1 cellular context compared by ENCODE assay signal in the genomic region with DNA sequence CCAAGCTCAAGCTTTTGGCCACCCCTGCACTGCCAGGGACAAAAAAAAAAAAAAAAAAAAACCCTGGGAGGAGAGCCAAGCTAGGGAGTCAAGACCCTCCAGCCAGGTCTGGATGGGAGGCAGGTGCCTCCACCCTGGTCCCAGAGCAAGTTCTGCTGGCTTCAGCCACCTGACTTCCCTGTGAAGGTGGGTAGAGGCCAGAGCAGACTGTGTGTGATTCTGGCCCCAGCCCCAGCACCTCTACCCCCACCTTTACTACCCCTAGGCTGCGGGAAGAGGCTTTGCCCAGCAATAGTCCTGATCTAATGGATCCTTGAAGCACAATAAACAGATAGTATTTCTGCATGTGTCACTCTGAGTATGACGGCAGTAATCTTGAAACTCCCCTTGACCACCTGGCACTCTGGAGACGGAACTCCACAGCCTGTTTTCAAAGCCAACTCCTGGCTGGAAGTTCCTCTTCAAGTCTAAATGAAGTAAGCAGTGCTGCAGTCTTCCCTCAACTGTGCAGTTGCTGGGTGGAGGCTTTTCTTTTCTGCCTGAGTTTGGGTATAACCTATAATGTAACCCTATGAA.
TF ChIP-seq lines count a peak whose summit lies in the region.

No MANE protein-coding gene starts in this region.

TF ChIP-seq in K562, 482 proteins besides CTCF, POLR2A, EP300 and RAD21 (continued from another document and continues in another):
- TF ChIP-seq, protein P1, sequence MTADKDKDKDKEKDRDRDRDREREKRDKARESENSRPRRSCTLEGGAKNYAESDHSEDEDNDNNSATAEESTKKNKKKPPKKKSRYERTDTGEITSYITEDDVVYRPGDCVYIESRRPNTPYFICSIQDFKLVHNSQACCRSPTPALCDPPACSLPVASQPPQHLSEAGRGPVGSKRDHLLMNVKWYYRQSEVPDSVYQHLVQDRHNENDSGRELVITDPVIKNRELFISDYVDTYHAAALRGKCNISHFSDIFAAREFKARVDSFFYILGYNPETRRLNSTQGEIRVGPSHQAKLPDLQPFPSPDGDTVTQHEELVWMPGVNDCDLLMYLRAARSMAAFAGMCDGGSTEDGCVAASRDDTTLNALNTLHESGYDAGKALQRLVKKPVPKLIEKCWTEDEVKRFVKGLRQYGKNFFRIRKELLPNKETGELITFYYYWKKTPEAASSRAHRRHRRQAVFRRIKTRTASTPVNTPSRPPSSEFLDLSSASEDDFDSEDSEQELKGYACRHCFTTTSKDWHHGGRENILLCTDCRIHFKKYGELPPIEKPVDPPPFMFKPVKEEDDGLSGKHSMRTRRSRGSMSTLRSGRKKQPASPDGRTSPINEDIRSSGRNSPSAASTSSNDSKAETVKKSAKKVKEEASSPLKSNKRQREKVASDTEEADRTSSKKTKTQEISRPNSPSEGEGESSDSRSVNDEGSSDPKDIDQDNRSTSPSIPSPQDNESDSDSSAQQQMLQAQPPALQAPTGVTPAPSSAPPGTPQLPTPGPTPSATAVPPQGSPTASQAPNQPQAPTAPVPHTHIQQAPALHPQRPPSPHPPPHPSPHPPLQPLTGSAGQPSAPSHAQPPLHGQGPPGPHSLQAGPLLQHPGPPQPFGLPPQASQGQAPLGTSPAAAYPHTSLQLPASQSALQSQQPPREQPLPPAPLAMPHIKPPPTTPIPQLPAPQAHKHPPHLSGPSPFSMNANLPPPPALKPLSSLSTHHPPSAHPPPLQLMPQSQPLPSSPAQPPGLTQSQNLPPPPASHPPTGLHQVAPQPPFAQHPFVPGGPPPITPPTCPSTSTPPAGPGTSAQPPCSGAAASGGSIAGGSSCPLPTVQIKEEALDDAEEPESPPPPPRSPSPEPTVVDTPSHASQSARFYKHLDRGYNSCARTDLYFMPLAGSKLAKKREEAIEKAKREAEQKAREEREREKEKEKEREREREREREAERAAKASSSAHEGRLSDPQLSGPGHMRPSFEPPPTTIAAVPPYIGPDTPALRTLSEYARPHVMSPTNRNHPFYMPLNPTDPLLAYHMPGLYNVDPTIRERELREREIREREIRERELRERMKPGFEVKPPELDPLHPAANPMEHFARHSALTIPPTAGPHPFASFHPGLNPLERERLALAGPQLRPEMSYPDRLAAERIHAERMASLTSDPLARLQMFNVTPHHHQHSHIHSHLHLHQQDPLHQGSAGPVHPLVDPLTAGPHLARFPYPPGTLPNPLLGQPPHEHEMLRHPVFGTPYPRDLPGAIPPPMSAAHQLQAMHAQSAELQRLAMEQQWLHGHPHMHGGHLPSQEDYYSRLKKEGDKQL (CRISPR knock-in tag; IDR thresholded peaks at IDR 0.05; ENCODE audit: borderline replicate concordance) = no peak
- TF ChIP-seq ZNF143 (CRISPR knock-in tag; IDR thresholded peaks at IDR 0.05) (no peak), NCOA4 (IDR thresholded peaks at IDR 0.05; ENCODE audit: partially characterized antibody) (no peak), HDAC8 (tag; IDR thresholded peaks at IDR 0.05) (no peak), HNRNPH1 (optimal IDR thresholded peaks at IDR 0.05; ENCODE audit: low read depth, low read length) (no peak), JUNB (CRISPR knock-in tag; conservative IDR thresholded peaks at IDR 0.05) (no peak), ZNF316 (IDR thresholded peaks at IDR 0.05) (peak; percentile 10; the same call in 1 of the 2 replicates), PRMT5 (CRISPR knock-in tag; IDR thresholded peaks at IDR 0.05) (no peak), ZC3H4 (CRISPR knock-in tag; IDR thresholded peaks at IDR 0.05; ENCODE audit: borderline replicate concordance) (no peak), ETV1 (tag; conservative IDR thresholded peaks at IDR 0.05; ENCODE audit: low read depth) (no peak), HNRNPK (IDR thresholded peaks at IDR 0.05; ENCODE audit: low read depth, low read length, poor library complexity, severe bottlenecking) (no peak), SRSF9 (IDR thresholded peaks at IDR 0.05; ENCODE audit: borderline replicate concordance, low read depth, low read length) (no peak), RBM25 (IDR thresholded peaks at IDR 0.05; ENCODE audit: low read depth, low read length, severe bottlenecking) (peak; percentile 13), ZNF124 (CRISPR knock-in tag; IDR thresholded peaks at IDR 0.05) (no peak), GABPB2 (CRISPR knock-in tag; conservative IDR thresholded peaks at IDR 0.05) (no peak), ZNF23 (CRISPR knock-in tag; IDR thresholded peaks at IDR 0.05) (no peak), HOXB6 (CRISPR knock-in tag; IDR thresholded peaks at IDR 0.05; ENCODE audit: borderline replicate concordance) (no peak), JUND (IDR thresholded peaks at IDR 0.05; ENCODE audit: borderline replicate concordance, low read depth, low read length) (no peak), JUND (tag; IDR thresholded peaks at IDR 0.05; ENCODE audit: borderline replicate concordance, low read depth, low read length) (no peak), MYC (IDR thresholded peaks at IDR 0.05; ENCODE audit: low read depth, low read length) (peak; percentile 39; the same call in 1 of the 2 replicates), MYC (CRISPR knock-in tag; IDR thresholded peaks at IDR 0.05; ENCODE audit: borderline replicate concordance, low read depth) (no peak), MTA2 (IDR thresholded peaks at IDR 0.05; ENCODE audit: low read depth) (peak; percentile 10; the same call in 1 of the 2 replicates), ZSCAN29 (IDR thresholded peaks at IDR 0.05) (no peak), ZNF444 (CRISPR knock-in tag; IDR thresholded peaks at IDR 0.05) (no peak), KDM5B (IDR thresholded peaks at IDR 0.05; ENCODE audit: insufficient replicate concordance, low read depth, low read length) (peak; percentile 41), ILK (tag; IDR thresholded peaks at IDR 0.05; ENCODE audit: borderline replicate concordance, low read depth) (no peak), TCF7L2 (IDR thresholded peaks at IDR 0.05; ENCODE audit: low read depth, low read length) (no peak), DDX20 (tag; IDR thresholded peaks at IDR 0.05; ENCODE audit: low read depth) (no peak), TCF3 (CRISPR knock-in tag; IDR thresholded peaks at IDR 0.05) (peak; percentile 77)
- TF ChIP-seq, protein P2, sequence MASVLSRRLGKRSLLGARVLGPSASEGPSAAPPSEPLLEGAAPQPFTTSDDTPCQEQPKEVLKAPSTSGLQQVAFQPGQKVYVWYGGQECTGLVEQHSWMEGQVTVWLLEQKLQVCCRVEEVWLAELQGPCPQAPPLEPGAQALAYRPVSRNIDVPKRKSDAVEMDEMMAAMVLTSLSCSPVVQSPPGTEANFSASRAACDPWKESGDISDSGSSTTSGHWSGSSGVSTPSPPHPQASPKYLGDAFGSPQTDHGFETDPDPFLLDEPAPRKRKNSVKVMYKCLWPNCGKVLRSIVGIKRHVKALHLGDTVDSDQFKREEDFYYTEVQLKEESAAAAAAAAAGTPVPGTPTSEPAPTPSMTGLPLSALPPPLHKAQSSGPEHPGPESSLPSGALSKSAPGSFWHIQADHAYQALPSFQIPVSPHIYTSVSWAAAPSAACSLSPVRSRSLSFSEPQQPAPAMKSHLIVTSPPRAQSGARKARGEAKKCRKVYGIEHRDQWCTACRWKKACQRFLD (CRISPR knock-in tag; IDR thresholded peaks at IDR 0.05) = no peak
- TF ChIP-seq, protein P3, sequence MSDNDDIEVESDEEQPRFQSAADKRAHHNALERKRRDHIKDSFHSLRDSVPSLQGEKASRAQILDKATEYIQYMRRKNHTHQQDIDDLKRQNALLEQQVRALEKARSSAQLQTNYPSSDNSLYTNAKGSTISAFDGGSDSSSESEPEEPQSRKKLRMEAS (CRISPR knock-in tag; IDR thresholded peaks at IDR 0.05) = no peak
- TF ChIP-seq, protein P4, sequence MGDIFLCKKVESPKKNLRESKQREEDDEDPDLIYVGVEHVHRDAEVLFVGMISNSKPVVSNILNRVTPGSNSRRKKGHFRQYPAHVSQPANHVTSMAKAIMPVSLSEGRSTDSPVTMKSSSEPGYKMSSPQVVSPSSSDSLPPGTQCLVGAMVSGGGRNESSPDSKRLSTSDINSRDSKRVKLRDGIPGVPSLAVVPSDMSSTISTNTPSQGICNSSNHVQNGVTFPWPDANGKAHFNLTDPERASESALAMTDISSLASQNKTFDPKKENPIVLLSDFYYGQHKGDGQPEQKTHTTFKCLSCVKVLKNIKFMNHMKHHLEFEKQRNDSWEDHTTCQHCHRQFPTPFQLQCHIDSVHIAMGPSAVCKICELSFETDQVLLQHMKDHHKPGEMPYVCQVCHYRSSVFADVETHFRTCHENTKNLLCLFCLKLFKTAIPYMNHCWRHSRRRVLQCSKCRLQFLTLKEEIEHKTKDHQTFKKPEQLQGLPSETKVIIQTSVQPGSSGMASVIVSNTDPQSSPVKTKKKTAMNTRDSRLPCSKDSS (IDR thresholded peaks at IDR 0.05; ENCODE audit: low read depth, partially characterized antibody) = no peak
- TF ChIP-seq, protein P5, sequence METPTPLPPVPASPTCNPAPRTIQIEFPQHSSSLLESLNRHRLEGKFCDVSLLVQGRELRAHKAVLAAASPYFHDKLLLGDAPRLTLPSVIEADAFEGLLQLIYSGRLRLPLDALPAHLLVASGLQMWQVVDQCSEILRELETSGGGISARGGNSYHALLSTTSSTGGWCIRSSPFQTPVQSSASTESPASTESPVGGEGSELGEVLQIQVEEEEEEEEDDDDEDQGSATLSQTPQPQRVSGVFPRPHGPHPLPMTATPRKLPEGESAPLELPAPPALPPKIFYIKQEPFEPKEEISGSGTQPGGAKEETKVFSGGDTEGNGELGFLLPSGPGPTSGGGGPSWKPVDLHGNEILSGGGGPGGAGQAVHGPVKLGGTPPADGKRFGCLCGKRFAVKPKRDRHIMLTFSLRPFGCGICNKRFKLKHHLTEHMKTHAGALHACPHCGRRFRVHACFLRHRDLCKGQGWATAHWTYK (CRISPR knock-in tag; IDR thresholded peaks at IDR 0.05) = no peak
- TF ChIP-seq, protein P6, sequence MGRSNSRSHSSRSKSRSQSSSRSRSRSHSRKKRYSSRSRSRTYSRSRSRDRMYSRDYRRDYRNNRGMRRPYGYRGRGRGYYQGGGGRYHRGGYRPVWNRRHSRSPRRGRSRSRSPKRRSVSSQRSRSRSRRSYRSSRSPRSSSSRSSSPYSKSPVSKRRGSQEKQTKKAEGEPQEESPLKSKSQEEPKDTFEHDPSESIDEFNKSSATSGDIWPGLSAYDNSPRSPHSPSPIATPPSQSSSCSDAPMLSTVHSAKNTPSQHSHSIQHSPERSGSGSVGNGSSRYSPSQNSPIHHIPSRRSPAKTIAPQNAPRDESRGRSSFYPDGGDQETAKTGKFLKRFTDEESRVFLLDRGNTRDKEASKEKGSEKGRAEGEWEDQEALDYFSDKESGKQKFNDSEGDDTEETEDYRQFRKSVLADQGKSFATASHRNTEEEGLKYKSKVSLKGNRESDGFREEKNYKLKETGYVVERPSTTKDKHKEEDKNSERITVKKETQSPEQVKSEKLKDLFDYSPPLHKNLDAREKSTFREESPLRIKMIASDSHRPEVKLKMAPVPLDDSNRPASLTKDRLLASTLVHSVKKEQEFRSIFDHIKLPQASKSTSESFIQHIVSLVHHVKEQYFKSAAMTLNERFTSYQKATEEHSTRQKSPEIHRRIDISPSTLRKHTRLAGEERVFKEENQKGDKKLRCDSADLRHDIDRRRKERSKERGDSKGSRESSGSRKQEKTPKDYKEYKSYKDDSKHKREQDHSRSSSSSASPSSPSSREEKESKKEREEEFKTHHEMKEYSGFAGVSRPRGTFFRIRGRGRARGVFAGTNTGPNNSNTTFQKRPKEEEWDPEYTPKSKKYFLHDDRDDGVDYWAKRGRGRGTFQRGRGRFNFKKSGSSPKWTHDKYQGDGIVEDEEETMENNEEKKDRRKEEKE (IDR thresholded peaks at IDR 0.05; ENCODE audit: borderline replicate concordance in 1 of 2, control insufficient read depth in 1 of 2, low read depth in 2 of 2, low read length in 1 of 2) = no peak
- TF ChIP-seq, protein P7, sequence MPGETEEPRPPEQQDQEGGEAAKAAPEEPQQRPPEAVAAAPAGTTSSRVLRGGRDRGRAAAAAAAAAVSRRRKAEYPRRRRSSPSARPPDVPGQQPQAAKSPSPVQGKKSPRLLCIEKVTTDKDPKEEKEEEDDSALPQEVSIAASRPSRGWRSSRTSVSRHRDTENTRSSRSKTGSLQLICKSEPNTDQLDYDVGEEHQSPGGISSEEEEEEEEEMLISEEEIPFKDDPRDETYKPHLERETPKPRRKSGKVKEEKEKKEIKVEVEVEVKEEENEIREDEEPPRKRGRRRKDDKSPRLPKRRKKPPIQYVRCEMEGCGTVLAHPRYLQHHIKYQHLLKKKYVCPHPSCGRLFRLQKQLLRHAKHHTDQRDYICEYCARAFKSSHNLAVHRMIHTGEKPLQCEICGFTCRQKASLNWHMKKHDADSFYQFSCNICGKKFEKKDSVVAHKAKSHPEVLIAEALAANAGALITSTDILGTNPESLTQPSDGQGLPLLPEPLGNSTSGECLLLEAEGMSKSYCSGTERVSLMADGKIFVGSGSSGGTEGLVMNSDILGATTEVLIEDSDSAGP (CRISPR knock-in tag; IDR thresholded peaks at IDR 0.05) = no peak
- TF ChIP-seq, protein P8, sequence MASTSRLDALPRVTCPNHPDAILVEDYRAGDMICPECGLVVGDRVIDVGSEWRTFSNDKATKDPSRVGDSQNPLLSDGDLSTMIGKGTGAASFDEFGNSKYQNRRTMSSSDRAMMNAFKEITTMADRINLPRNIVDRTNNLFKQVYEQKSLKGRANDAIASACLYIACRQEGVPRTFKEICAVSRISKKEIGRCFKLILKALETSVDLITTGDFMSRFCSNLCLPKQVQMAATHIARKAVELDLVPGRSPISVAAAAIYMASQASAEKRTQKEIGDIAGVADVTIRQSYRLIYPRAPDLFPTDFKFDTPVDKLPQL (IDR thresholded peaks at IDR 0.05; ENCODE audit: extremely low read depth, insufficient read length) = no peak
